23 cellular contexts compared by ENCODE assay signal in the genomic region with DNA sequence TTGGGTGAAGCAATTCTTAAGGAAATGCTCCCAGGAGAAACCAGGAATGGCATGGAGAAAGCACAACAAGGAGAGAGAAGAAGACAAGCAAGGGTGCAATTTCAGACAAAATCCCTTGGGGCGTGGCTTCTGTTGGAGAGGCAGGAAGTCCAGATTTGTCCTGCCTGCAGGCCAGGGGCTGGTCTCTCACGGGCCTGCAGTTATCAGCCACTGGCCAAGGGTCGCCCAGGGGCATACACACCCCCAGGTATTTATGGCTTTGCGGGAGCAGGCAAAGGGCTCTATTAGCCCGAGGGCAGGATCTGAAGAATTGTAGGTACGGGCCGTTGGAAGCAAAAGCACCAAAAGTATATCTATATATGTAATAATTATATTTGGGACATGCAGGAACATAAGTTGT.
A peak's percentile ranks its signal among the peaks of the same experiment; 100 is the strongest.
DNase-seq lines count a peak whose midpoint lies in the region; ATAC-seq and TF ChIP-seq lines count a peak whose summit lies in the region.
"Had no signal": no experiment of that assay in that cellular context is flagged by ENCODE, and none has a peak within 500 bp of the region (broad histone marks: within the 10 kb centered on the region; RNA-seq: fewer than 3 reads in every experiment).

No MANE protein-coding gene starts in this region.

- H3K27ac Mint-ChIP-seq in activated CD8-positive, alpha-beta memory T cell treated with anti-CD3 and anti-CD28 coated beads, Interleukin-2, amount 10 ng/mL, durations not matched to agents 7 days and 5 days, result no peak overlapping the region
- no peak overlapping the region for H3K27ac Mint-ChIP-seq in CD4-positive, alpha-beta T cell
- H3K27ac Mint-ChIP-seq: CD14-positive monocyte had no signal

- no peak for TF ChIP-seq CTCF in HEK293 (tag by site-specific recombination; IDR thresholded peaks at IDR 0.05)
- TF ChIP-seq CTCF in mucosa of descending colon (IDR thresholded peaks at IDR 0.05), result no peak
- TF ChIP-seq CTCF in prostate gland (IDR thresholded peaks at IDR 0.05), result no peak
- no peak for TF ChIP-seq CTCF in CD4-positive, alpha-beta T cell (IDR thresholded peaks at IDR 0.05)

- WGBS in right cardiac atrium, result 72% methylated on average over 7 of the region's 7 CpGs
- WGBS in prostate gland, result 79% methylated on average over 7 of the region's 7 CpGs

- no peaks in the 10 kb centered on the region for H3K9me3 Mint-ChIP-seq in activated CD8-positive, alpha-beta memory T cell treated with anti-CD3 and anti-CD28 coated beads, Interleukin-2, amount 10 ng/mL, durations not matched to agents 7 days and 5 days (ENCODE audit: low read depth)
- H3K9me3 Mint-ChIP-seq in CD4-positive, alpha-beta T cell, result no peaks in the 10 kb centered on the region

- H3K4me3 Mint-ChIP-seq in activated CD8-positive, alpha-beta memory T cell treated with anti-CD3 and anti-CD28 coated beads, Interleukin-2, amount 10 ng/mL, durations not matched to agents 7 days and 5 days, result no peak overlapping the region
- H3K4me3 Mint-ChIP-seq in CD4-positive, alpha-beta T cell, result no peak overlapping the region
- H3K4me3 Mint-ChIP-seq: CD14-positive monocyte had no signal

- H3K27me3 Mint-ChIP-seq in activated CD8-positive, alpha-beta memory T cell treated with anti-CD3 and anti-CD28 coated beads, Interleukin-2, amount 10 ng/mL, durations not matched to agents 7 days and 5 days, result peaks cover 3% of the 10 kb centered on the region
- H3K27me3 Mint-ChIP-seq in CD4-positive, alpha-beta T cell, result peaks cover 4% of the 10 kb centered on the region

- H3K9me3 ChIP-seq in HEK293 (ENCODE audit: control insufficient read depth, insufficient read depth, low read depth, low read length), result no peaks in the 10 kb centered on the region
- no peaks in the 10 kb centered on the region for H3K9me3 ChIP-seq in mucosa of descending colon
- H3K9me3 ChIP-seq in right cardiac atrium (ENCODE audit: control insufficient read depth, low read length), result no peaks in the 10 kb centered on the region
- no peaks in the 10 kb centered on the region for H3K9me3 ChIP-seq in prostate gland
- no peaks in the 10 kb centered on the region for H3K9me3 ChIP-seq in CD4-positive, alpha-beta T cell (ENCODE audit: control insufficient read depth, low read length)
- H3K9me3 ChIP-seq: HAP-1, SK-N-SH had no signal

- peak; percentile 19 for ATAC-seq in mucosa of descending colon
- no peak for ATAC-seq in right cardiac atrium
- ATAC-seq in activated CD8-positive, alpha-beta memory T cell treated with anti-CD3 and anti-CD28 coated beads, Interleukin-2, amount 10 ng/mL, durations not matched to agents 7 days and 5 days, result no peak
- ATAC-seq in CD4-positive, alpha-beta T cell (ENCODE audit: poor library complexity), result no peak

- H3K27ac ChIP-seq in HEK293 (ENCODE audit: extremely low read depth, low read depth, low read length) (no peak overlapping the region), right cardiac atrium (ENCODE audit: low read length) (no peak overlapping the region), prostate gland (no peak overlapping the region)
- H3K27ac ChIP-seq in CD4-positive, alpha-beta T cell (ENCODE audit: low read depth, low read length), result no peak overlapping the region
- H3K27ac ChIP-seq: HL-60 had no signal

- no peaks in the 10 kb centered on the region for H3K36me3 ChIP-seq in HEK293 (ENCODE audit: control insufficient read depth in 2 of 2, insufficient read depth in 1 of 2, low read length in 2 of 2)
- no peaks in the 10 kb centered on the region for H3K36me3 ChIP-seq in mucosa of descending colon (ENCODE audit: low read depth)
- H3K36me3 ChIP-seq in prostate gland, result no peaks in the 10 kb centered on the region
- H3K36me3 ChIP-seq: HAP-1 had no signal

- no peaks in the 10 kb centered on the region for H3K36me3 Mint-ChIP-seq in activated CD8-positive, alpha-beta memory T cell treated with anti-CD3 and anti-CD28 coated beads, Interleukin-2, amount 10 ng/mL, durations not matched to agents 7 days and 5 days
- no peaks in the 10 kb centered on the region for H3K36me3 Mint-ChIP-seq in CD4-positive, alpha-beta T cell (ENCODE audit: low read depth)
- H3K36me3 Mint-ChIP-seq: CD14-positive monocyte had no signal

- TF ChIP-seq POLR2A in prostate gland (IDR thresholded peaks at IDR 0.05), result no peak

- H3K4me3 ChIP-seq in HEK293 (ENCODE audit: low read depth, low read length) (no peak overlapping the region), mucosa of descending colon (no peak overlapping the region), right cardiac atrium (ENCODE audit: low read length) (no peak overlapping the region), prostate gland (no peak overlapping the region)
- H3K4me3 ChIP-seq: HAP-1 had no signal

- CTCF ChIA-PET in HEK293 (lab: Yijun Ruan, JAX), result interaction anchor here (1.2 kb wide), 1 partner anchor 38 kb away, joined by 3 read pairs; no protein-coding TSS in a partner anchor
- CTCF ChIA-PET in activated CD8-positive, alpha-beta memory T cell treated with anti-CD3 and anti-CD28 coated beads, Interleukin-2, amount 10 ng/mL, durations not matched to agents 7 days and 5 days (lab: Charles Lee), result no interaction called here
- CTCF ChIA-PET in CD4-positive, alpha-beta T cell (lab: Charles Lee), result no interaction called here

- H3K27me3 ChIP-seq in right cardiac atrium (ENCODE audit: control insufficient read depth, insufficient read depth), result no peaks in the 10 kb centered on the region
- H3K27me3 ChIP-seq in prostate gland (replicated peaks; ENCODE audit: insufficient read depth), result no peaks in the 10 kb centered on the region
- no peaks in the 10 kb centered on the region for H3K27me3 ChIP-seq in CD4-positive, alpha-beta T cell (ENCODE audit: control insufficient read depth, insufficient read depth, low read length)

- DNase-seq in NCI-H146 treated with DMSO at 0.1 percent for 48 hours (lab: John Stamatoyannopoulos, UW; ENCODE audit: unreplicated experiment) (peak; percentile 50), mucosa of descending colon (no peak), right cardiac atrium (no peak), prostate gland (ENCODE audit: low spot score) (no peak)
- DNase-seq in activated CD8-positive, alpha-beta memory T cell treated with anti-CD3 and anti-CD28 coated beads, Interleukin-2, amount 10 ng/mL, durations not matched to agents 7 days and 5 days, result no peak
- DNase-seq in CD4-positive, alpha-beta T cell, result no peak
- DNase-seq: DMS53, GOT3, Karpas-422, MV-4-11, NCI-H1105, NCI-H1436 treated with DMSO at 0.1 percent for 48 hours, NCI-H2029, NCI-H446, NCI-H524 treated with DMSO at 0.1 percent for 48 hours, NCI-H774, SIG-M5, SK-N-SH, SW 1271 had no signal

- POLR2A ChIA-PET in HEK293 (lab: Yijun Ruan, JAX), result no interaction called here
- POLR2A ChIA-PET in CD4-positive, alpha-beta T cell (lab: Charles Lee), result no interaction called here

- H3K4me1 Mint-ChIP-seq in activated CD8-positive, alpha-beta memory T cell treated with anti-CD3 and anti-CD28 coated beads, Interleukin-2, amount 10 ng/mL, durations not matched to agents 7 days and 5 days, result no peaks in the 10 kb centered on the region
- no peaks in the 10 kb centered on the region for H3K4me1 Mint-ChIP-seq in CD4-positive, alpha-beta T cell (ENCODE audit: low read depth)
- H3K4me1 Mint-ChIP-seq: CD14-positive monocyte had no signal

- intact Hi-C loops in mucosa of descending colon (cut with DNase I, micrococcal nuclease) (no loop called here), right cardiac atrium (cut with DNase I) (no loop called here), prostate gland (cut with DNase I) (no loop called here)
- intact Hi-C loops in CD4-positive, alpha-beta T cell (cut with DNase I, micrococcal nuclease), result no loop called here

- H3K4me1 ChIP-seq in HEK293 (ENCODE audit: control insufficient read depth, insufficient read depth, low read length) (0 out of 2 replicates have a peak, but pooled peaks cover 4% of the 10 kb centered on the region), mucosa of descending colon (ENCODE audit: low read depth) (no peaks in the 10 kb centered on the region), right cardiac atrium (ENCODE audit: control insufficient read depth, insufficient read depth, low read length) (peaks cover 9% of the 10 kb centered on the region), prostate gland (replicated peaks) (no peaks in the 10 kb centered on the region)

TF ChIP-seq in HEK293, 187 proteins besides CTCF, POLR2A, EP300 and RAD21:
- TF ChIP-seq ZNF571 (tag by site-specific recombination; IDR thresholded peaks at IDR 0.05), result no peak
- 0 out of 2 replicates have a peak, but pooled peaks have one; percentile 6 for TF ChIP-seq TRIM28 (IDR thresholded peaks at IDR 0.05; ENCODE audit: borderline replicate concordance, low read length)
